Comparison of ENCODE assay signal across 1 cellular context in the genomic region with DNA sequence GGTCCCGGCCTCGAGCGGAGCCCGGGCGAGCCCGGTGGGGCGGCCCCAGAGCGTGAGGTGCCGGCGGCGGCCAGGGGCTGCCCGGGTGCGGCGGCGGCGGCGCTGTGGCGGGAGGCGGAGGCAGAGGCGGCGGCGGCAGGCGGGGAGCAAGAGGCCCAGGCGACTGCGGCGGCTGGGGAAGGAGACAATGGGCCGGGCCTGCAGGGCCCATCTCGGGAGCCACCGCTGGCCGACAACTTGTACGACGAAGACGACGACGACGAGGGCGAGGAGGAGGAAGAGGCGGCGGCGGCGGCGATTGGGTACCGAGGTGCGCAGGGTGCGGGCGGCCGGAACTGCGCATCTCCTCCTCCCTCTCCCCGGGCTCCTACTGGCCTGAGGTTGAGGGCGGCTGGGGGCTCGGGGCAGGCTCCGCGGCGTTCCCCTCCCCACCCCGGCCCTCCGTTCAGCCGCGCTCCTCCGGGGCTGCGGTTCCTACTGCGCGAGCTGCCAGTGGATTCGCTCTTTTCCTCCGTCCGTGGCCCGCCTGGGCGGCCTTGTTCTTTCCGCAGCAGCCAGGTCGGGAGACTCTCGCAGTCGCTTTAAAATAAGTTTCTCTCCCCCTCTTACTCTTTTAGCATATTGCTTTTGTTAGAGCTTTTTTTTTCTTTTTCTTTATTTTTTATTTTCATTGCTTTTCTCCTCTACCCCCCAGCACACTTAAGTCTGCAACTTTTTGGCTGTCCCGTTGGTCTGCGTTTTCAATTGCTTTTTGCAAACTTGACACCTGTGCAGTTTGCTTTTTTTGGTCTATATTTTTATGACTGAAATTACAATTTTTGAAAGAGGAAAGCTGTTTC.
A peak's percentile ranks its signal among the peaks of the same experiment; 100 is the strongest.
TF ChIP-seq lines count a peak whose summit lies in the region.

No MANE protein-coding gene starts in this region.

TF ChIP-seq in GM12878, 131 proteins besides CTCF, POLR2A, EP300 and RAD21 (continued from another document):
- TF ChIP-seq, protein P1, sequence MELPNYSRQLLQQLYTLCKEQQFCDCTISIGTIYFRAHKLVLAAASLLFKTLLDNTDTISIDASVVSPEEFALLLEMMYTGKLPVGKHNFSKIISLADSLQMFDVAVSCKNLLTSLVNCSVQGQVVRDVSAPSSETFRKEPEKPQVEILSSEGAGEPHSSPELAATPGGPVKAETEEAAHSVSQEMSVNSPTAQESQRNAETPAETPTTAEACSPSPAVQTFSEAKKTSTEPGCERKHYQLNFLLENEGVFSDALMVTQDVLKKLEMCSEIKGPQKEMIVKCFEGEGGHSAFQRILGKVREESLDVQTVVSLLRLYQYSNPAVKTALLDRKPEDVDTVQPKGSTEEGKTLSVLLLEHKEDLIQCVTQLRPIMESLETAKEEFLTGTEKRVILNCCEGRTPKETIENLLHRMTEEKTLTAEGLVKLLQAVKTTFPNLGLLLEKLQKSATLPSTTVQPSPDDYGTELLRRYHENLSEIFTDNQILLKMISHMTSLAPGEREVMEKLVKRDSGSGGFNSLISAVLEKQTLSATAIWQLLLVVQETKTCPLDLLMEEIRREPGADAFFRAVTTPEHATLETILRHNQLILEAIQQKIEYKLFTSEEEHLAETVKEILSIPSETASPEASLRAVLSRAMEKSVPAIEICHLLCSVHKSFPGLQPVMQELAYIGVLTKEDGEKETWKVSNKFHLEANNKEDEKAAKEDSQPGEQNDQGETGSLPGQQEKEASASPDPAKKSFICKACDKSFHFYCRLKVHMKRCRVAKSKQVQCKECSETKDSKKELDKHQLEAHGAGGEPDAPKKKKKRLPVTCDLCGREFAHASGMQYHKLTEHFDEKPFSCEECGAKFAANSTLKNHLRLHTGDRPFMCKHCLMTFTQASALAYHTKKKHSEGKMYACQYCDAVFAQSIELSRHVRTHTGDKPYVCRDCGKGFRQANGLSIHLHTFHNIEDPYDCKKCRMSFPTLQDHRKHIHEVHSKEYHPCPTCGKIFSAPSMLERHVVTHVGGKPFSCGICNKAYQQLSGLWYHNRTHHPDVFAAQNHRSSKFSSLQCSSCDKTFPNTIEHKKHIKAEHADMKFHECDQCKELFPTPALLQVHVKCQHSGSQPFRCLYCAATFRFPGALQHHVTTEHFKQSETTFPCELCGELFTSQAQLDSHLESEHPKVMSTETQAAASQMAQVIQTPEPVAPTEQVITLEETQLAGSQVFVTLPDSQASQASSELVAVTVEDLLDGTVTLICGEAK (IDR thresholded peaks at IDR 0.05; ENCODE audit: borderline replicate concordance), result 0 out of 2 replicates have a peak, but pooled peaks have one; percentile 24
- TF ChIP-seq BACH1 (IDR thresholded peaks at IDR 0.05; ENCODE audit: borderline replicate concordance) (peak; percentile 15; the same call in 1 of the 2 replicates), SP1 (IDR thresholded peaks at IDR 0.05; ENCODE audit: low read depth, low read length) (no peak), TCF3 (IDR thresholded peaks at IDR 0.05; ENCODE audit: borderline replicate concordance, insufficient read depth, low read depth, low read length) (0 out of 2 replicates have a peak, but pooled peaks have one; percentile 14), CREB1 (IDR thresholded peaks at IDR 0.05; ENCODE audit: low read depth) (peak; percentile 32; the same call in 1 of the 2 replicates), NRF1 (conservative IDR thresholded peaks at IDR 0.05; ENCODE audit: low read depth, low read length) (peak; percentile 48; the same call in 1 of the 2 replicates), MYC (IDR thresholded peaks at IDR 0.05; ENCODE audit: insufficient read depth, insufficient read length, insufficient replicate concordance, low read length, severe bottlenecking) (peak; percentile 25), CBX3 (IDR thresholded peaks at IDR 0.05; ENCODE audit: borderline replicate concordance, low read depth) (no peak), HDAC6 (IDR thresholded peaks at IDR 0.05; ENCODE audit: unreplicated experiment) (peak; percentile 64), HDGF (IDR thresholded peaks at IDR 0.05) (peak; percentile 65; the same call in 1 of the 2 replicates), ZSCAN29 (IDR thresholded peaks at IDR 0.05) (no peak; the same call in 1 of the 2 replicates), SMARCA5 (IDR thresholded peaks at IDR 0.05) (peak; percentile 88), CREM (IDR thresholded peaks at IDR 0.05; ENCODE audit: low read depth) (peak; percentile 42), BMI1 (IDR thresholded peaks at IDR 0.05; ENCODE audit: borderline replicate concordance) (no peak), LARP7 (IDR thresholded peaks at IDR 0.05) (peak; percentile 99), DPF2 (IDR thresholded peaks at IDR 0.05) (peak; percentile 57), CHD4 (IDR thresholded peaks at IDR 0.05) (no peak), MXI1 (IDR thresholded peaks at IDR 0.05; ENCODE audit: low read depth, low read length) (peak; percentile 15; the same call in 1 of the 2 replicates), CEBPB (IDR thresholded peaks at IDR 0.05; ENCODE audit: borderline replicate concordance in 1 of 2, low read depth in 2 of 2, low read length in 2 of 2) (no peak), POLR2AphosphoS2 (IDR thresholded peaks at IDR 0.05; ENCODE audit: low read depth, low read length) (0 out of 2 replicates have a peak, but pooled peaks have one; percentile 20), RUNX3 (IDR thresholded peaks at IDR 0.05; ENCODE audit: low read length) (peak; percentile 42), GATAD2B (conservative IDR thresholded peaks at IDR 0.05; ENCODE audit: low read depth) (peak; percentile 95), KLF5 (IDR thresholded peaks at IDR 0.05; ENCODE audit: partially characterized antibody) (no peak), SRF (IDR thresholded peaks at IDR 0.05; ENCODE audit: low read depth in 2 of 2, low read length in 2 of 2) (no peak), MEF2B (IDR thresholded peaks at IDR 0.05; ENCODE audit: partially characterized antibody, poor library complexity, severe bottlenecking) (peak; percentile 9)
- TF ChIP-seq, protein P2, sequence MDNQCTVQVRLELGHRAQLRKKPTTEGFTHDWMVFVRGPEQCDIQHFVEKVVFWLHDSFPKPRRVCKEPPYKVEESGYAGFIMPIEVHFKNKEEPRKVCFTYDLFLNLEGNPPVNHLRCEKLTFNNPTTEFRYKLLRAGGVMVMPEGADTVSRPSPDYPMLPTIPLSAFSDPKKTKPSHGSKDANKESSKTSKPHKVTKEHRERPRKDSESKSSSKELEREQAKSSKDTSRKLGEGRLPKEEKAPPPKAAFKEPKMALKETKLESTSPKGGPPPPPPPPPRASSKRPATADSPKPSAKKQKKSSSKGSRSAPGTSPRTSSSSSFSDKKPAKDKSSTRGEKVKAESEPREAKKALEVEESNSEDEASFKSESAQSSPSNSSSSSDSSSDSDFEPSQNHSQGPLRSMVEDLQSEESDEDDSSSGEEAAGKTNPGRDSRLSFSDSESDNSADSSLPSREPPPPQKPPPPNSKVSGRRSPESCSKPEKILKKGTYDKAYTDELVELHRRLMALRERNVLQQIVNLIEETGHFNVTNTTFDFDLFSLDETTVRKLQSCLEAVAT (IDR thresholded peaks at IDR 0.05), result peak; percentile 13; the same call in 1 of the 2 replicates
- TF ChIP-seq, protein P3, sequence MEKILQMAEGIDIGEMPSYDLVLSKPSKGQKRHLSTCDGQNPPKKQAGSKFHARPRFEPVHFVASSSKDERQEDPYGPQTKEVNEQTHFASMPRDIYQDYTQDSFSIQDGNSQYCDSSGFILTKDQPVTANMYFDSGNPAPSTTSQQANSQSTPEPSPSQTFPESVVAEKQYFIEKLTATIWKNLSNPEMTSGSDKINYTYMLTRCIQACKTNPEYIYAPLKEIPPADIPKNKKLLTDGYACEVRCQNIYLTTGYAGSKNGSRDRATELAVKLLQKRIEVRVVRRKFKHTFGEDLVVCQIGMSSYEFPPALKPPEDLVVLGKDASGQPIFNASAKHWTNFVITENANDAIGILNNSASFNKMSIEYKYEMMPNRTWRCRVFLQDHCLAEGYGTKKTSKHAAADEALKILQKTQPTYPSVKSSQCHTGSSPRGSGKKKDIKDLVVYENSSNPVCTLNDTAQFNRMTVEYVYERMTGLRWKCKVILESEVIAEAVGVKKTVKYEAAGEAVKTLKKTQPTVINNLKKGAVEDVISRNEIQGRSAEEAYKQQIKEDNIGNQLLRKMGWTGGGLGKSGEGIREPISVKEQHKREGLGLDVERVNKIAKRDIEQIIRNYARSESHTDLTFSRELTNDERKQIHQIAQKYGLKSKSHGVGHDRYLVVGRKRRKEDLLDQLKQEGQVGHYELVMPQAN (conservative IDR thresholded peaks at IDR 0.05), result 0 out of 2 replicates have a peak, but pooled peaks have one; percentile 13
